Comparison of ENCODE assay signal across 10 cellular contexts in the genomic region with DNA sequence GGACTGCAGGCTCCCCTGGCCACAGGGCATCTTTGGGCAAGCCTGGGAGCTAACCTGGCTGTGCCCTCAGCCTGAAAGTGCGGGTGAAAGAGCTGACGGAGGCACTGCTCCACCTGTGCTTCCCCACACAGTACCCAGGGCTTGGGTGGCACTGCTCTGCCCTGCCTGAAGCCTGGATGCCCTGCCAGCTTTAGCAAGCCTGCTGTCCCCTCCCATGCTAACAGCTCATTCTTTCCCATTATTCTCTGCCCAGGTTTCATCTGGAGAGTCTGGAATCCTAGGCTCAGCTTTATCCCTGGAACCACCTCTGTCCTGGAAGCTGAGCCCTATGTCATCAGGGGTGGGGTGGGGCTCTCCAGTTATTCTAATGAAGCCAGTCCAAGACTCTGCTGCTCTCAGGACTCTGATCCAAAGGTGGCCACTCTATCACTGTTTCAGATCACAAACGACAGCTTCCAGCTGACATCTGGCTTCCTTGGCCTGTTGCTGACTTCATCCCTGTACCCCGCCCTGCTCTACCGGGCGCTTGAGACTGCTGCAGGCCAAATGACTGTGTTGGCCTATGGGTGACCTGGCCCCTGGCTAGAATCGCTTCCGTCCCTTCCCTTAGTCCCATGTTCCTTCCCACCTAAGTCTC. TPM values are rescaled to one million over a fixed set of nuclear protein-coding genes. Genes with fewer than 3 reads are reported as not detected.
A peak's percentile ranks its signal among the peaks of the same experiment; 100 is the strongest.
DNase-seq lines count a peak whose midpoint lies in the region; ATAC-seq and TF ChIP-seq lines count a peak whose summit lies in the region.
"Had no signal": no experiment of that assay in that cellular context is flagged by ENCODE, and none has a peak within 500 bp of the region (broad histone marks: within the 10 kb centered on the region; RNA-seq: fewer than 3 reads in every experiment).

No MANE protein-coding gene starts in this region.

- no peaks in the 10 kb centered on the region for H3K9me3 ChIP-seq in lung (ENCODE audit: control insufficient read depth in 2 of 2, insufficient read depth in 1 of 2, low read length in 1 of 2)
- no peaks in the 10 kb centered on the region for H3K9me3 ChIP-seq in upper lobe of left lung

- peak overlapping the region; percentile 42 for H3K27ac Mint-ChIP-seq in T-helper 2 cell treated with Interferon-gamma antibody and Interleukin-4, amounts not matched to agents 5 μg/mL and 100 μg/mL, for 36 hours

- ATAC-seq in lung (ENCODE audit: insufficient read depth, low FRiP score) (no peak), upper lobe of left lung (ENCODE audit: low FRiP score in 2 of 2) (peak; percentile 34 to 82), HG02571 (IDR thresholded peaks at IDR 0.05; ENCODE audit: unreplicated experiment) (no peak), HG02981 (IDR thresholded peaks at IDR 0.05; ENCODE audit: unreplicated experiment) (no peak)

- no peaks in the 10 kb centered on the region for H3K27me3 Mint-ChIP-seq in T-helper 2 cell treated with Interferon-gamma antibody and Interleukin-4, amounts not matched to agents 5 μg/mL and 100 μg/mL, for 36 hours (ENCODE audit: low read depth)
- H3K27me3 Mint-ChIP-seq: activated naive CD8-positive, alpha-beta T cell treated with anti-CD3 and anti-CD28 coated beads, Interleukin-2, amount 10 ng/mL, durations not matched to agents 7 days and 5 days had no signal

- no peaks in the 10 kb centered on the region for H3K9me3 Mint-ChIP-seq in T-helper 2 cell treated with Interferon-gamma antibody and Interleukin-4, amounts not matched to agents 5 μg/mL and 100 μg/mL, for 36 hours
- H3K9me3 Mint-ChIP-seq: activated naive CD8-positive, alpha-beta T cell treated with anti-CD3 and anti-CD28 coated beads, Interleukin-2, amount 10 ng/mL, durations not matched to agents 7 days and 5 days had no signal

- WGBS in lung, 2 donors = 46 to 65% methylated on average over 8 of the region's 8 CpGs
- 31 to 55% methylated on average over 7 to 8 of the region's 8 CpGs for WGBS in upper lobe of left lung, 2 donors

- no peaks in the 10 kb centered on the region for H3K27me3 ChIP-seq in lung (ENCODE audit: control insufficient read depth, insufficient read depth)
- H3K27me3 ChIP-seq in upper lobe of left lung = no peaks in the 10 kb centered on the region

- TF ChIP-seq CTCF in choroid plexus epithelial cell (conservative IDR thresholded peaks at IDR 0.05; ENCODE audit: low read depth, low read length) = no peak
- TF ChIP-seq CTCF in lung (IDR thresholded peaks at IDR 0.05; ENCODE audit: control extremely low read depth, extremely low read depth) = no peak
- no peak for TF ChIP-seq CTCF in upper lobe of left lung (IDR thresholded peaks at IDR 0.05)

- peaks cover 75% of the 10 kb centered on the region for H3K4me1 Mint-ChIP-seq in T-helper 2 cell treated with Interferon-gamma antibody and Interleukin-4, amounts not matched to agents 5 μg/mL and 100 μg/mL, for 36 hours (ENCODE audit: low read depth)

- no peak for DNase-seq in T-helper 2 cell treated with Interferon-gamma antibody and Interleukin-4, amounts not matched to agents 5 μg/mL and 100 μg/mL, for 36 hours (ENCODE audit: low spot score)
- no peak for DNase-seq in T-helper 2 cell
- peak; percentile 56 for DNase-seq in choroid plexus epithelial cell (ENCODE audit: low read depth)
- no peak for DNase-seq in lung (ENCODE audit: low spot score)
- peak in 1 of 2 donors; percentile 36 for DNase-seq in upper lobe of left lung
- no peak for DNase-seq in activated CD4-positive, alpha-beta T cell treated with anti-CD3 and anti-CD28 coated beads, Interleukin-2, amount 50 U/mL, for 1 hour
- DNase-seq: 8988T; activated naive CD8-positive, alpha-beta T cell treated with anti-CD3 and anti-CD28 coated beads, Interleukin-2, amount 10 ng/mL, durations not matched to agents 7 days and 5 days had no signal

- H3K36me3 ChIP-seq in lung (ENCODE audit: control insufficient read depth in 2 of 2, insufficient read depth in 2 of 2, low read length in 2 of 2) (peaks cover 0 to 13% of the 10 kb centered on the region in 2 donors), upper lobe of left lung (peaks cover 0 to 24% (median 16%) of the 10 kb centered on the region in 4 donors)

- peaks cover 23 to 39% of the 10 kb centered on the region in 2 donors for H3K4me1 ChIP-seq in lung (ENCODE audit: control insufficient read depth in 2 of 2, insufficient read depth in 2 of 2, low read length in 2 of 2)
- H3K4me1 ChIP-seq in upper lobe of left lung = peaks cover 57 to 67% (median 64%) of the 10 kb centered on the region in 4 donors

- H3K27ac ChIP-seq in lung (ENCODE audit: low read depth in 1 of 2, low read length in 1 of 2) (peak overlapping the region; percentile 83 to 90), upper lobe of left lung (peak overlapping the region; percentile 77 to 92 (median 86))

- H3K4me3 ChIP-seq in choroid plexus epithelial cell (ENCODE audit: low read depth, low read length) (no peak overlapping the region), lung (no peak overlapping the region), upper lobe of left lung (no peak overlapping the region)

- TF ChIP-seq POLR2A in upper lobe of left lung (IDR thresholded peaks at IDR 0.05) = no peak

- peak in 1 of 4 donors; percentile 14 for TF ChIP-seq EP300 in upper lobe of left lung (IDR thresholded peaks at IDR 0.05)

- H3K4me3 Mint-ChIP-seq in T-helper 2 cell treated with Interferon-gamma antibody and Interleukin-4, amounts not matched to agents 5 μg/mL and 100 μg/mL, for 36 hours = peak overlapping the region; percentile 6
- H3K4me3 Mint-ChIP-seq: activated naive CD8-positive, alpha-beta T cell treated with anti-CD3 and anti-CD28 coated beads, Interleukin-2, amount 10 ng/mL, durations not matched to agents 7 days and 5 days had no signal

- H3K36me3 Mint-ChIP-seq in T-helper 2 cell treated with Interferon-gamma antibody and Interleukin-4, amounts not matched to agents 5 μg/mL and 100 μg/mL, for 36 hours (ENCODE audit: low read depth) = peaks cover 41% of the 10 kb centered on the region

RNA-seq across cellular contexts. Expression of a gene that starts 29.3 kb away (rescaled TPM):
- total RNA-seq in lung (10 to 100 TPM; 28.9 to 34.8 TPM), upper lobe of left lung (10 to 100 TPM in 5 of 6 donors, 1 to 10 TPM in 1; 8.0 to 25.5 (median 19.1) TPM)
- 10 to 100 TPM in 1 of 2 donors, 1 to 10 TPM in 1; 5.5 to 14.4 TPM for polyA plus RNA-seq in lung

RNA-seq across cellular contexts. Expression of a gene that starts 42.4 kb away (rescaled TPM):
- 10 to 100 TPM; 11.1 to 31.7 TPM for total RNA-seq in lung
- polyA plus RNA-seq in lung = 10 to 100 TPM; 43.2 to 55.4 TPM
- total RNA-seq in upper lobe of left lung = 10 to 100 TPM; 20.1 to 56.1 (median 33.5) TPM

RNA-seq across cellular contexts. Expression of a gene that starts 54.3 kb away (rescaled TPM):
- total RNA-seq in lung (10 to 100 TPM; 32.7 to 37.8 TPM), upper lobe of left lung (100 to 1,000 TPM in 1 of 6 donors, 10 to 100 TPM in 5; 28.8 to 129 (median 45.1) TPM)
- 10 to 100 TPM; 21.1 to 21.6 TPM for polyA plus RNA-seq in lung

RNA-seq across cellular contexts. Expression of a gene that starts 59.1 kb away (rescaled TPM):
- 1 to 10 TPM in 1 of 2 donors, under 1 TPM in 1; 0.65 to 7.3 TPM for total RNA-seq in lung
- polyA plus RNA-seq in lung = 1 to 10 TPM; 1.2 to 3.5 TPM
- 1 to 10 TPM; 5.1 to 7.3 (median 6.2) TPM for total RNA-seq in upper lobe of left lung

Comparison
In these comparisons a context has a peak if more than half of its experiments do, and no peak if none do; other contexts are left out.
1. ATAC-seq: peak in upper lobe of left lung (2 of 2); none in lung (single experiment), HG02571 (single experiment) and HG02981 (single experiment).